ENCODE assay signal across 1 cellular context in genomic region chr4:76017056-76017686, GRCh38.
TF ChIP-seq lines count a peak whose summit lies in the region.

No MANE protein-coding gene starts in this region.

TF ChIP-seq in H1, 55 proteins besides CTCF, POLR2A, EP300 and RAD21:
- TF ChIP-seq BRCA1 (IDR thresholded peaks at IDR 0.05; ENCODE audit: low read depth, low read length) (no peak), TCF12 (IDR thresholded peaks at IDR 0.05; ENCODE audit: low read depth, low read length) (no peak), NRF1 (IDR thresholded peaks at IDR 0.05; ENCODE audit: low read depth, low read length) (no peak), POLR2AphosphoS5 (IDR thresholded peaks at IDR 0.05; ENCODE audit: low read depth, low read length) (no peak), HDAC6 (IDR thresholded peaks at IDR 0.05; ENCODE audit: low read depth, low read length) (no peak), MAFK (IDR thresholded peaks at IDR 0.05; ENCODE audit: low read depth, low read length) (no peak), SP4 (IDR thresholded peaks at IDR 0.05; ENCODE audit: low read length) (no peak), CREB1 (IDR thresholded peaks at IDR 0.05) (no peak), JUND (IDR thresholded peaks at IDR 0.05; ENCODE audit: low read length) (no peak), E2F6 (IDR thresholded peaks at IDR 0.05) (no peak), CTBP2 (IDR thresholded peaks at IDR 0.05; ENCODE audit: borderline replicate concordance, insufficient read depth, insufficient read length, low read length) (no peak), RBBP5 (IDR thresholded peaks at IDR 0.05; ENCODE audit: borderline replicate concordance, low read depth, low read length) (no peak), NANOG (IDR thresholded peaks at IDR 0.05; ENCODE audit: insufficient read depth, low read depth, low read length, poor library complexity, severe bottlenecking) (no peak), KDM5A (IDR thresholded peaks at IDR 0.05; ENCODE audit: low read length) (no peak), KDM4A (IDR thresholded peaks at IDR 0.05; ENCODE audit: low read depth, low read length, severe bottlenecking) (no peak), TEAD4 (IDR thresholded peaks at IDR 0.05; ENCODE audit: low read depth, low read length) (no peak), SRF (IDR thresholded peaks at IDR 0.05; ENCODE audit: low read depth, low read length) (no peak), GABPA (IDR thresholded peaks at IDR 0.05; ENCODE audit: borderline replicate concordance, insufficient read depth, low read length) (no peak)
